1 cellular context compared by ENCODE assay signal in the genomic region with DNA sequence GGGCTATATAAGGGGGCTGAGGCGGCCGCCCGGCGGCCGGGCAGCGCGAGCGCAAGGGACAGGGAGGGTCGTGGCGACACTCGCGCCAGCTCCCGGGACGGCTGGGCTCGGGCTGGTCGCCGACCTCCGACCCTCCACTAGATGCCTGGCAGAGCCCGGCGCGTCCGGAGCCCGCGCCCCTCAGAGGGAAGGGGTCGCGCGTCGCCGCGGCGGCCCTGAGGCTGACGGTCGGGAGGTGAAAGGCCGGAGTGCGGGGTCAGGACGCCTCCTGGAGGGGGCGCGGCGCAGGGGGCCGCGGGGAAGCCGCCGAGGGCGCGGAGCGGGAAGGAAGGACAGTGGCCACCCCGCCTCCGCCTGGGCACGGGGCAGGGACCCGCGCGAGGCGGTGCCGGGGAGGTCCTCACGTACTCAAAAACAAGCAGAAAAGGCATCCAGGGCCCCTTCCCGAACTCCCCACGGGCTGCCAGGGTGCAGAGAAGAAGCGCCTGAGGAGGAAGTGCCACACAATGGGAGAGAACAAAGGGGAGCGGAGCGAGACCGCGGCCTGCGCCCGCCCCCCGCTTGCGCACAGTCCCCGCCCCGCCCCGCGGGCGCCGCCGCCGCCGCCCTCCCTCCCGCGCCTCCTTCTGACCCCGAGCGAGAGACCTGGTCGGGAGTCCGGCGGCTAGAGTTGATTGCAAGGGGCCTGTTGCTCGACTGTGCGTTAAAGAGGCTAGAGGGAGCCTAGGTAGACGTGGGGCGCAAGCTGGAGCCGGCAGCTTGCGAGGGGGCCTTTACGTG.
TF ChIP-seq lines count a peak whose summit lies in the region.

No MANE protein-coding gene starts in this region.

TF ChIP-seq in K562, 482 proteins besides CTCF, POLR2A, EP300 and RAD21 (continued from another document and continues in another):
- TF ChIP-seq, protein P1, sequence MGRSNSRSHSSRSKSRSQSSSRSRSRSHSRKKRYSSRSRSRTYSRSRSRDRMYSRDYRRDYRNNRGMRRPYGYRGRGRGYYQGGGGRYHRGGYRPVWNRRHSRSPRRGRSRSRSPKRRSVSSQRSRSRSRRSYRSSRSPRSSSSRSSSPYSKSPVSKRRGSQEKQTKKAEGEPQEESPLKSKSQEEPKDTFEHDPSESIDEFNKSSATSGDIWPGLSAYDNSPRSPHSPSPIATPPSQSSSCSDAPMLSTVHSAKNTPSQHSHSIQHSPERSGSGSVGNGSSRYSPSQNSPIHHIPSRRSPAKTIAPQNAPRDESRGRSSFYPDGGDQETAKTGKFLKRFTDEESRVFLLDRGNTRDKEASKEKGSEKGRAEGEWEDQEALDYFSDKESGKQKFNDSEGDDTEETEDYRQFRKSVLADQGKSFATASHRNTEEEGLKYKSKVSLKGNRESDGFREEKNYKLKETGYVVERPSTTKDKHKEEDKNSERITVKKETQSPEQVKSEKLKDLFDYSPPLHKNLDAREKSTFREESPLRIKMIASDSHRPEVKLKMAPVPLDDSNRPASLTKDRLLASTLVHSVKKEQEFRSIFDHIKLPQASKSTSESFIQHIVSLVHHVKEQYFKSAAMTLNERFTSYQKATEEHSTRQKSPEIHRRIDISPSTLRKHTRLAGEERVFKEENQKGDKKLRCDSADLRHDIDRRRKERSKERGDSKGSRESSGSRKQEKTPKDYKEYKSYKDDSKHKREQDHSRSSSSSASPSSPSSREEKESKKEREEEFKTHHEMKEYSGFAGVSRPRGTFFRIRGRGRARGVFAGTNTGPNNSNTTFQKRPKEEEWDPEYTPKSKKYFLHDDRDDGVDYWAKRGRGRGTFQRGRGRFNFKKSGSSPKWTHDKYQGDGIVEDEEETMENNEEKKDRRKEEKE (IDR thresholded peaks at IDR 0.05; ENCODE audit: borderline replicate concordance in 1 of 2, control insufficient read depth in 1 of 2, low read depth in 2 of 2, low read length in 1 of 2): no peak
- TF ChIP-seq PTTG1 (tag; IDR thresholded peaks at IDR 0.05; ENCODE audit: low read depth) (no peak), PHF21A (IDR thresholded peaks at IDR 0.05; ENCODE audit: borderline replicate concordance, low read depth) (no peak), POLR3A (IDR thresholded peaks at IDR 0.05; ENCODE audit: borderline replicate concordance, extremely low read depth, insufficient read depth, insufficient read length) (no peak), ZC3H4 (CRISPR knock-in tag; IDR thresholded peaks at IDR 0.05; ENCODE audit: borderline replicate concordance) (no peak), HDGF (IDR thresholded peaks at IDR 0.05) (no peak), TCF3 (CRISPR knock-in tag; IDR thresholded peaks at IDR 0.05) (no peak), BHLHE40 (IDR thresholded peaks at IDR 0.05; ENCODE audit: low read length) (no peak), MTA2 (IDR thresholded peaks at IDR 0.05; ENCODE audit: low read depth) (no peak), ZNF717 (CRISPR knock-in tag; IDR thresholded peaks at IDR 0.05) (no peak), MAZ (CRISPR knock-in tag; conservative IDR thresholded peaks at IDR 0.05 in 1 of 2, IDR thresholded peaks at IDR 0.05 in 1 of 2) (peak in 1 of 2 experiments; percentile 81; a peak in 2 of 4 replicates), RBFOX2 (IDR thresholded peaks at IDR 0.05; ENCODE audit: low read depth, low read length) (peak; percentile 86), E2F3 (CRISPR knock-in tag; IDR thresholded peaks at IDR 0.05) (no peak), ZNF143 (CRISPR knock-in tag; IDR thresholded peaks at IDR 0.05) (no peak), MYBL2 (IDR thresholded peaks at IDR 0.05; ENCODE audit: low read depth) (no peak), MYBL2 (CRISPR knock-in tag; IDR thresholded peaks at IDR 0.05; ENCODE audit: borderline replicate concordance) (no peak), MCM2 (IDR thresholded peaks at IDR 0.05; ENCODE audit: low read depth) (no peak), ATF1 (CRISPR knock-in tag; IDR thresholded peaks at IDR 0.05) (no peak), ATF1 (tag; IDR thresholded peaks at IDR 0.05) (peak; percentile 26), ZNF175 (CRISPR knock-in tag; IDR thresholded peaks at IDR 0.05; ENCODE audit: low read depth) (0 out of 2 replicates have a peak, but pooled peaks have one; percentile 41), RBM39 (optimal IDR thresholded peaks at IDR 0.05; ENCODE audit: low read depth, low read length) (no peak), SRSF3 (IDR thresholded peaks at IDR 0.05; ENCODE audit: insufficient read depth, low read length) (no peak), YY1 (IDR thresholded peaks at IDR 0.05; ENCODE audit: borderline replicate concordance in 1 of 3, control insufficient read depth in 1 of 3, extremely low read depth in 1 of 3, insufficient read depth in 3 of 3, insufficient read length in 1 of 3, insufficient replicate concordance in 2 of 3, low read depth in 1 of 3, low read length in 2 of 3) (no peak), PPARD (CRISPR knock-in tag; IDR thresholded peaks at IDR 0.05) (no peak), FOXJ3 (CRISPR knock-in tag; IDR thresholded peaks at IDR 0.05) (no peak), CHD2 (IDR thresholded peaks at IDR 0.05; ENCODE audit: low read depth, low read length) (no peak), ZSCAN32 (CRISPR knock-in tag; IDR thresholded peaks at IDR 0.05) (no peak), POLR2AphosphoS5 (IDR thresholded peaks at IDR 0.05; ENCODE audit: control insufficient read depth, insufficient read depth, low read depth, low read length) (no peak), XRCC4 (IDR thresholded peaks at IDR 0.05; ENCODE audit: extremely low read depth, insufficient read depth, insufficient read length) (no peak), ZFP30 (CRISPR knock-in tag; IDR thresholded peaks at IDR 0.05; ENCODE audit: borderline replicate concordance) (no peak), GATAD2A (IDR thresholded peaks at IDR 0.05) (no peak), BRD9 (IDR thresholded peaks at IDR 0.05; ENCODE audit: low read depth, partially characterized antibody) (no peak), EP400 (IDR thresholded peaks at IDR 0.05) (no peak), POLR3G (IDR thresholded peaks at IDR 0.05; ENCODE audit: extremely low read depth, insufficient read length, insufficient replicate concordance) (no peak)
- TF ChIP-seq, protein P2, sequence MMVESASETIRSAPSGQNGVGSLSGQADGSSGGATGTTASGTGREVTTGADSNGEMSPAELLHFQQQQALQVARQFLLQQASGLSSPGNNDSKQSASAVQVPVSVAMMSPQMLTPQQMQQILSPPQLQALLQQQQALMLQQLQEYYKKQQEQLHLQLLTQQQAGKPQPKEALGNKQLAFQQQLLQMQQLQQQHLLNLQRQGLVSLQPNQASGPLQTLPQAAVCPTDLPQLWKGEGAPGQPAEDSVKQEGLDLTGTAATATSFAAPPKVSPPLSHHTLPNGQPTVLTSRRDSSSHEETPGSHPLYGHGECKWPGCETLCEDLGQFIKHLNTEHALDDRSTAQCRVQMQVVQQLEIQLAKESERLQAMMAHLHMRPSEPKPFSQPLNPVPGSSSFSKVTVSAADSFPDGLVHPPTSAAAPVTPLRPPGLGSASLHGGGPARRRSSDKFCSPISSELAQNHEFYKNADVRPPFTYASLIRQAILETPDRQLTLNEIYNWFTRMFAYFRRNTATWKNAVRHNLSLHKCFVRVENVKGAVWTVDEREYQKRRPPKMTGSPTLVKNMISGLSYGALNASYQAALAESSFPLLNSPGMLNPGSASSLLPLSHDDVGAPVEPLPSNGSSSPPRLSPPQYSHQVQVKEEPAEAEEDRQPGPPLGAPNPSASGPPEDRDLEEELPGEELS (CRISPR knock-in tag; IDR thresholded peaks at IDR 0.05; ENCODE audit: borderline replicate concordance): no peak
- TF ChIP-seq, protein P3, sequence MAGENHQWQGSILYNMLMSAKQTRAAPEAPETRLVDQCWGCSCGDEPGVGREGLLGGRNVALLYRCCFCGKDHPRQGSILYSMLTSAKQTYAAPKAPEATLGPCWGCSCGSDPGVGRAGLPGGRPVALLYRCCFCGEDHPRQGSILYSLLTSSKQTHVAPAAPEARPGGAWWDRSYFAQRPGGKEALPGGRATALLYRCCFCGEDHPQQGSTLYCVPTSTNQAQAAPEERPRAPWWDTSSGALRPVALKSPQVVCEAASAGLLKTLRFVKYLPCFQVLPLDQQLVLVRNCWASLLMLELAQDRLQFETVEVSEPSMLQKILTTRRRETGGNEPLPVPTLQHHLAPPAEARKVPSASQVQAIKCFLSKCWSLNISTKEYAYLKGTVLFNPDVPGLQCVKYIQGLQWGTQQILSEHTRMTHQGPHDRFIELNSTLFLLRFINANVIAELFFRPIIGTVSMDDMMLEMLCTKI (IDR thresholded peaks at IDR 0.05; ENCODE audit: partially characterized antibody): no peak
- TF ChIP-seq, protein P4, sequence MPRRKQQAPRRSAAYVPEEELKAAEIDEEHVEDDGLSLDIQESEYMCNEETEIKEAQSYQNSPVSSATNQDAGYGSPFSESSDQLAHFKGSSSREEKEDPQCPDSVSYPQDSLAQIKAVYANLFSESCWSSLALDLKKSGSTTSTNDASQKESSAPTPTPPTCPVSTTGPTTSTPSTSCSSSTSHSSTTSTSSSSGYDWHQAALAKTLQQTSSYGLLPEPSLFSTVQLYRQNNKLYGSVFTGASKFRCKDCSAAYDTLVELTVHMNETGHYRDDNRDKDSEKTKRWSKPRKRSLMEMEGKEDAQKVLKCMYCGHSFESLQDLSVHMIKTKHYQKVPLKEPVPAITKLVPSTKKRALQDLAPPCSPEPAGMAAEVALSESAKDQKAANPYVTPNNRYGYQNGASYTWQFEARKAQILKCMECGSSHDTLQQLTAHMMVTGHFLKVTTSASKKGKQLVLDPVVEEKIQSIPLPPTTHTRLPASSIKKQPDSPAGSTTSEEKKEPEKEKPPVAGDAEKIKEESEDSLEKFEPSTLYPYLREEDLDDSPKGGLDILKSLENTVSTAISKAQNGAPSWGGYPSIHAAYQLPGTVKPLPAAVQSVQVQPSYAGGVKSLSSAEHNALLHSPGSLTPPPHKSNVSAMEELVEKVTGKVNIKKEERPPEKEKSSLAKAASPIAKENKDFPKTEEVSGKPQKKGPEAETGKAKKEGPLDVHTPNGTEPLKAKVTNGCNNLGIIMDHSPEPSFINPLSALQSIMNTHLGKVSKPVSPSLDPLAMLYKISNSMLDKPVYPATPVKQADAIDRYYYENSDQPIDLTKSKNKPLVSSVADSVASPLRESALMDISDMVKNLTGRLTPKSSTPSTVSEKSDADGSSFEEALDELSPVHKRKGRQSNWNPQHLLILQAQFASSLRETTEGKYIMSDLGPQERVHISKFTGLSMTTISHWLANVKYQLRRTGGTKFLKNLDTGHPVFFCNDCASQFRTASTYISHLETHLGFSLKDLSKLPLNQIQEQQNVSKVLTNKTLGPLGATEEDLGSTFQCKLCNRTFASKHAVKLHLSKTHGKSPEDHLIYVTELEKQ (CRISPR knock-in tag; IDR thresholded peaks at IDR 0.05): no peak
- TF ChIP-seq, protein P5, sequence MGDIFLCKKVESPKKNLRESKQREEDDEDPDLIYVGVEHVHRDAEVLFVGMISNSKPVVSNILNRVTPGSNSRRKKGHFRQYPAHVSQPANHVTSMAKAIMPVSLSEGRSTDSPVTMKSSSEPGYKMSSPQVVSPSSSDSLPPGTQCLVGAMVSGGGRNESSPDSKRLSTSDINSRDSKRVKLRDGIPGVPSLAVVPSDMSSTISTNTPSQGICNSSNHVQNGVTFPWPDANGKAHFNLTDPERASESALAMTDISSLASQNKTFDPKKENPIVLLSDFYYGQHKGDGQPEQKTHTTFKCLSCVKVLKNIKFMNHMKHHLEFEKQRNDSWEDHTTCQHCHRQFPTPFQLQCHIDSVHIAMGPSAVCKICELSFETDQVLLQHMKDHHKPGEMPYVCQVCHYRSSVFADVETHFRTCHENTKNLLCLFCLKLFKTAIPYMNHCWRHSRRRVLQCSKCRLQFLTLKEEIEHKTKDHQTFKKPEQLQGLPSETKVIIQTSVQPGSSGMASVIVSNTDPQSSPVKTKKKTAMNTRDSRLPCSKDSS (IDR thresholded peaks at IDR 0.05; ENCODE audit: low read depth, partially characterized antibody): no peak
- TF ChIP-seq, protein P6, sequence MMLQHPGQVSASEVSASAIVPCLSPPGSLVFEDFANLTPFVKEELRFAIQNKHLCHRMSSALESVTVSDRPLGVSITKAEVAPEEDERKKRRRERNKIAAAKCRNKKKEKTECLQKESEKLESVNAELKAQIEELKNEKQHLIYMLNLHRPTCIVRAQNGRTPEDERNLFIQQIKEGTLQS (IDR thresholded peaks at IDR 0.05): no peak
- TF ChIP-seq, protein P6 (CRISPR knock-in tag; conservative IDR thresholded peaks at IDR 0.05): no peak
- TF ChIP-seq, protein P7, sequence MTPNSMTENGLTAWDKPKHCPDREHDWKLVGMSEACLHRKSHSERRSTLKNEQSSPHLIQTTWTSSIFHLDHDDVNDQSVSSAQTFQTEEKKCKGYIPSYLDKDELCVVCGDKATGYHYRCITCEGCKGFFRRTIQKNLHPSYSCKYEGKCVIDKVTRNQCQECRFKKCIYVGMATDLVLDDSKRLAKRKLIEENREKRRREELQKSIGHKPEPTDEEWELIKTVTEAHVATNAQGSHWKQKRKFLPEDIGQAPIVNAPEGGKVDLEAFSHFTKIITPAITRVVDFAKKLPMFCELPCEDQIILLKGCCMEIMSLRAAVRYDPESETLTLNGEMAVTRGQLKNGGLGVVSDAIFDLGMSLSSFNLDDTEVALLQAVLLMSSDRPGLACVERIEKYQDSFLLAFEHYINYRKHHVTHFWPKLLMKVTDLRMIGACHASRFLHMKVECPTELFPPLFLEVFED (CRISPR knock-in tag; conservative IDR thresholded peaks at IDR 0.05): 0 out of 2 replicates have a peak, but pooled peaks have one; percentile 30
- TF ChIP-seq, protein P8, sequence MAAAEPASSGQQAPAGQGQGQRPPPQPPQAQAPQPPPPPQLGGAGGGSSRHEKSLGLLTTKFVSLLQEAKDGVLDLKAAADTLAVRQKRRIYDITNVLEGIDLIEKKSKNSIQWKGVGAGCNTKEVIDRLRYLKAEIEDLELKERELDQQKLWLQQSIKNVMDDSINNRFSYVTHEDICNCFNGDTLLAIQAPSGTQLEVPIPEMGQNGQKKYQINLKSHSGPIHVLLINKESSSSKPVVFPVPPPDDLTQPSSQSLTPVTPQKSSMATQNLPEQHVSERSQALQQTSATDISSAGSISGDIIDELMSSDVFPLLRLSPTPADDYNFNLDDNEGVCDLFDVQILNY (CRISPR knock-in tag; IDR thresholded peaks at IDR 0.05): no peak
- TF ChIP-seq, protein P9, sequence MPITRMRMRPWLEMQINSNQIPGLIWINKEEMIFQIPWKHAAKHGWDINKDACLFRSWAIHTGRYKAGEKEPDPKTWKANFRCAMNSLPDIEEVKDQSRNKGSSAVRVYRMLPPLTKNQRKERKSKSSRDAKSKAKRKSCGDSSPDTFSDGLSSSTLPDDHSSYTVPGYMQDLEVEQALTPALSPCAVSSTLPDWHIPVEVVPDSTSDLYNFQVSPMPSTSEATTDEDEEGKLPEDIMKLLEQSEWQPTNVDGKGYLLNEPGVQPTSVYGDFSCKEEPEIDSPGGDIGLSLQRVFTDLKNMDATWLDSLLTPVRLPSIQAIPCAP (CRISPR knock-in tag; IDR thresholded peaks at IDR 0.05; ENCODE audit: borderline replicate concordance): no peak
- TF ChIP-seq, protein P10, sequence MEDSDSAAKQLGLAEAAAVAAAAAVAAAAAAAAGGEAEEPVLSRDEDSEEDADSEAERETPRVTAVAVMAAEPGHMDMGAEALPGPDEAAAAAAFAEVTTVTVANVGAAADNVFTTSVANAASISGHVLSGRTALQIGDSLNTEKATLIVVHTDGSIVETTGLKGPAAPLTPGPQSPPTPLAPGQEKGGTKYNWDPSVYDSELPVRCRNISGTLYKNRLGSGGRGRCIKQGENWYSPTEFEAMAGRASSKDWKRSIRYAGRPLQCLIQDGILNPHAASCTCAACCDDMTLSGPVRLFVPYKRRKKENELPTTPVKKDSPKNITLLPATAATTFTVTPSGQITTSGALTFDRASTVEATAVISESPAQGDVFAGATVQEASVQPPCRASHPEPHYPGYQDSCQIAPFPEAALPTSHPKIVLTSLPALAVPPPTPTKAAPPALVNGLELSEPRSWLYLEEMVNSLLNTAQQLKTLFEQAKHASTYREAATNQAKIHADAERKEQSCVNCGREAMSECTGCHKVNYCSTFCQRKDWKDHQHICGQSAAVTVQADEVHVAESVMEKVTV (CRISPR knock-in tag; IDR thresholded peaks at IDR 0.05): no peak
